In genomic region chr11:78560826-78561484, GRCh38 we compare ENCODE assay signal across 9 cellular contexts. TPM values are rescaled to one million over a fixed set of nuclear protein-coding genes. Genes with fewer than 3 reads are reported as not detected.
A peak's percentile ranks its signal among the peaks of the same experiment; 100 is the strongest.
DNase-seq lines count a peak whose midpoint lies in the region; ATAC-seq and TF ChIP-seq lines count a peak whose summit lies in the region.
"Had no signal": no experiment of that assay in that cellular context is flagged by ENCODE, and none has a peak within 500 bp of the region (broad histone marks: within the 10 kb centered on the region; RNA-seq: fewer than 3 reads in every experiment).

No MANE protein-coding gene starts in this region.

- peak; percentile 43 for DNase-seq in Caki2 (ENCODE audit: low read depth)
- DNase-seq in NCI-H146 treated with DMSO at 0.1 percent for 48 hours (lab: John Stamatoyannopoulos, UW; ENCODE audit: unreplicated experiment): peak; percentile 72
- no peak for DNase-seq in ovary
- DNase-seq in NCI-H2196 treated with DMSO at 0.1 percent for 48 hours (lab: John Stamatoyannopoulos, UW; ENCODE audit: unreplicated experiment): no peak
- DNase-seq in natural killer cell: no peak
- DNase-seq: foreskin keratinocyte had no signal

- peaks cover 22 to 36% of the 10 kb centered on the region in 2 donors for H3K4me1 ChIP-seq in duodenal mucosa (ENCODE audit: control insufficient read depth in 1 of 2, insufficient read depth in 2 of 2, low read length in 2 of 2)
- peaks cover 13% of the 10 kb centered on the region for H3K4me1 ChIP-seq in ovary (ENCODE audit: insufficient read depth)

- H3K9me3 Mint-ChIP-seq in natural killer cell: no peaks in the 10 kb centered on the region

- peaks cover 6% of the 10 kb centered on the region in 2 donors for H3K4me1 Mint-ChIP-seq in natural killer cell

- TF ChIP-seq CTCF in ovary (IDR thresholded peaks at IDR 0.05) (no peak), natural killer cell (IDR thresholded peaks at IDR 0.05) (no peak)

- WGBS in ovary, 3 donors: 2 to 7% (median 2%) methylated on average over 8 of the region's 8 CpGs

- ATAC-seq in GM21723 (IDR thresholded peaks at IDR 0.05; ENCODE audit: unreplicated experiment) (no peak), GM18498 (IDR thresholded peaks at IDR 0.05; ENCODE audit: unreplicated experiment) (no peak), natural killer cell (no peak)

- peaks cover 8% of the 10 kb centered on the region for H3K36me3 Mint-ChIP-seq in natural killer cell

- H3K4me3 ChIP-seq in duodenal mucosa (ENCODE audit: low read depth in 1 of 2, low read length in 2 of 2): peak overlapping the region; percentile 5 to 37
- no peak overlapping the region for H3K4me3 ChIP-seq in ovary

- no peak overlapping the region for H3K4me3 Mint-ChIP-seq in natural killer cell

- peaks cover 11 to 18% of the 10 kb centered on the region in 2 donors for H3K36me3 ChIP-seq in duodenal mucosa (ENCODE audit: control insufficient read depth in 1 of 2, insufficient read depth in 2 of 2, low read length in 2 of 2)
- no peaks in the 10 kb centered on the region for H3K36me3 ChIP-seq in ovary

- H3K27ac ChIP-seq in duodenal mucosa (ENCODE audit: low read depth, low read length) (peak overlapping the region; percentile 42), ovary (peak overlapping the region; percentile 14 to 75)
- H3K27ac ChIP-seq: foreskin keratinocyte had no signal

- no peak for TF ChIP-seq POLR2A in ovary (IDR thresholded peaks at IDR 0.05)

- intact Hi-C loops in ovary (cut with DNase I) (loop anchor here in 3 of 4 donors (5.0 to 10.0 kb wide), 4 partner anchors 136 to 414 kb away; partner anchors contain the start of gene GAB2 (in 1 of the 3)), natural killer cell (cut with micrococcal nuclease) (no loop called here)

- no peak for TF ChIP-seq EP300 in ovary (IDR thresholded peaks at IDR 0.05)

- H3K9me3 ChIP-seq in duodenal mucosa (ENCODE audit: control insufficient read depth in 1 of 2, low read length in 2 of 2) (no peaks in the 10 kb centered on the region), ovary (no peaks in the 10 kb centered on the region)

- H3K27me3 ChIP-seq in duodenal mucosa (ENCODE audit: control insufficient read depth in 1 of 2, insufficient read depth in 2 of 2, low read length in 2 of 2) (no peaks in the 10 kb centered on the region), ovary (no peaks in the 10 kb centered on the region)
- H3K27me3 ChIP-seq: foreskin keratinocyte had no signal

- peak overlapping the region; percentile 7 to 33 for H3K9ac ChIP-seq in duodenal mucosa (ENCODE audit: low read depth in 1 of 2, low read length in 2 of 2)

- peak overlapping the region in 1 of 2 donors; percentile 34 for H3K27ac Mint-ChIP-seq in natural killer cell

- in situ Hi-C loops in Caki2 (cut with HindIII; ENCODE audit: low pct_unique_long_range_greater_than_20kb, low sequenced_read_pairs): no loop called here

- no peaks in the 10 kb centered on the region for H3K27me3 Mint-ChIP-seq in natural killer cell (ENCODE audit: low read depth in 2 of 2)

RNA-seq across cellular contexts. Expression of gene NARS2, which starts 13.7 kb away (rescaled TPM):
- 24.5 and 26.9 TPM in 2 replicates for total RNA-seq in Caki2 (2014; rRNA removed; shearing (Covaris generic); ENCODE audit: low replicate concordance)
- total RNA-seq in ovary (10 to 100 TPM; 13.2 to 24.5 (median 17.3) TPM), natural killer cell (1 to 10 TPM; 6.5 to 9.6 (median 8.8) TPM)
- 10 to 100 TPM; 14.0 to 15.4 TPM for polyA plus RNA-seq in ovary

Comparison
In these comparisons a context has a peak if more than half of its experiments do, and no peak if none do; other contexts are left out.
1. DNase-seq: peak in Caki2 (single experiment) and NCI-H146 treated with DMSO at 0.1 percent for 48 hours (single experiment); none in ovary (0 of 5), NCI-H2196 treated with DMSO at 0.1 percent for 48 hours (single experiment) and natural killer cell (single experiment).